In genomic region chr15:88704791-88705768, GRCh38 we compare ENCODE assay signal across 8 cellular contexts.
A peak's percentile ranks its signal among the peaks of the same experiment; 100 is the strongest.
DNase-seq lines count a peak whose midpoint lies in the region; ATAC-seq, FAIRE-seq and TF ChIP-seq lines count a peak whose summit lies in the region.

No MANE protein-coding gene starts in this region.

- intact Hi-C loops in dorsolateral prefrontal cortex (cut with DNase I) (no loop called here), right lobe of liver (cut with DNase I) (no loop called here)

- TF ChIP-seq CTCF in AG04449 (IDR thresholded peaks at IDR 0.05; ENCODE audit: insufficient read depth, low read length, missing control alignments) (no peak), dorsolateral prefrontal cortex (IDR thresholded peaks at IDR 0.05 in 54 of 56, conservative IDR thresholded peaks at IDR 0.05 in 2 of 56; ENCODE audit: low read depth in 1 of 56, partially characterized antibody in 56 of 56) (no peak), right lobe of liver (IDR thresholded peaks at IDR 0.05) (no peak)

- no peak for TF ChIP-seq POLR2A in right lobe of liver (IDR thresholded peaks at IDR 0.05)

- H3K4me1 ChIP-seq in right lobe of liver: no peaks in the 10 kb centered on the region

- H3K27me3 ChIP-seq in dorsolateral prefrontal cortex (peaks cover 0 to 19% (median 0%) of the 10 kb centered on the region in 45 donors), right lobe of liver (peaks cover 4 to 8% of the 10 kb centered on the region in 2 donors)

- WGBS in right lobe of liver (ENCODE audit: insufficient coverage, low coverage, low lambda C conversion rate, missing lambda C conversion rate): 3% methylated on average over 22 of the region's 60 CpGs

- FAIRE-seq in GM19239 (lab: Jason Lieb, UNC): no peak

- CTCF ChIA-PET in AG04449 (lab: Yijun Ruan, JAX): no interaction called here

- POLR2A ChIA-PET in AG04449 (lab: Yijun Ruan, JAX): interaction anchor here (0.6 kb wide), 2 partner anchors 130 to 168 kb away, joined by 3 read pairs; no protein-coding TSS in a partner anchor

- H3K4me3 ChIP-seq in AG04449 (ENCODE audit: low read depth, low read length) (peak overlapping the region; percentile 42), dorsolateral prefrontal cortex (peak overlapping the region; percentile 19 to 66 (median 50)), right lobe of liver (peak overlapping the region in 2 of 3 donors; percentile 3 to 36)

- H3K27ac ChIP-seq in dorsolateral prefrontal cortex (peak overlapping the region in 9 of 59 donors; percentile 1 to 71 (median 30)), right lobe of liver (no peak overlapping the region)

- DNase-seq in AG04449 (ENCODE audit: low read depth, low spot score) (no peak), LHCN-M2 (ENCODE audit: low read depth) (peak; percentile 11), dorsolateral prefrontal cortex (peak in 5 of 10 donors; percentile 5 to 72 (median 40)), right lobe of liver (no peak), GM19239 (ENCODE audit: insufficient read length, low spot score) (no peak), HuH-7 (ENCODE audit: low spot score) (no peak), AML-193 (lab: John Stamatoyannopoulos, UW) (no peak)
- peak; percentile 16 for DNase-seq in stimulated activated naive CD8-positive, alpha-beta T cell treated with anti-CD3 and anti-CD28 coated beads, Interleukin-15, Interleukin-2, amounts not matched to agents 100 U/mL and 50 U/mL, for 24 hours

- no peaks in the 10 kb centered on the region for H3K9me3 ChIP-seq in right lobe of liver

- ATAC-seq in right lobe of liver: peak in 3 of 4 donors; percentile 14 to 27 (median 18)
- peak; percentile 34 for ATAC-seq in stimulated activated naive CD8-positive, alpha-beta T cell treated with anti-CD3 and anti-CD28 coated beads, Interleukin-15, Interleukin-2, amounts not matched to agents 100 U/mL and 50 U/mL, for 24 hours

- H3K36me3 ChIP-seq in right lobe of liver: no peaks in the 10 kb centered on the region

Comparison
In these comparisons a context has a peak if more than half of its experiments do, and no peak if none do; other contexts are left out.
1. DNase-seq: peak in LHCN-M2 (single experiment) and stimulated activated naive CD8-positive, alpha-beta T cell treated with anti-CD3 and anti-CD28 coated beads, Interleukin-15, Interleukin-2, amounts not matched to agents 100 U/mL and 50 U/mL, for 24 hours (single experiment); none in AG04449 (single experiment), right lobe of liver (0 of 3), GM19239 (single experiment), HuH-7 (single experiment) and AML-193 (0 of 2).
2. Peak in every context shown above with its lines, with median percentiles within 50 percentile points of each other: H3K4me3 ChIP-seq.